ENCODE assay signal across 1 cellular context in the genomic region with DNA sequence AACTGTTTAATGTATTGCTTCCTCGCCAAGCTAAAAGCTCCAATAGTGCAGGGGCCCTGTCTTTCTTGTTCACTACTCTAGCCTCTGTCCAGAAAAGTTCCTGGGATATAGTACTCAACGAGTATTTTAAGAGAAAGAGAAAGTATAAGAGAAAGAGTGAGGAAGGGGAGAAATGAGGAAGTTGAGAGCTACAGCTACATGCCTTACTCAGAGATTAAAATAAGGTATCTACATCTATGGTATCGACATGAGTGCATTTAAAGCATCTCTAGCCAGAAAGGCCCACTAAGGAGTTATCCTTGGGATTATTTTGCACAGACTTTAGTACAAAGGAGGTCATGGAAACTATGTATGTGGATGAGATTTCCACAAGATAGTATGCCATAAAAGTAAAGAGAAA.
TF ChIP-seq lines count a peak whose summit lies in the region.

No MANE protein-coding gene starts in this region.

TF ChIP-seq in HepG2, 621 proteins besides CTCF, POLR2A, EP300 and RAD21 (continued from another document):
- TF ChIP-seq, protein P1, sequence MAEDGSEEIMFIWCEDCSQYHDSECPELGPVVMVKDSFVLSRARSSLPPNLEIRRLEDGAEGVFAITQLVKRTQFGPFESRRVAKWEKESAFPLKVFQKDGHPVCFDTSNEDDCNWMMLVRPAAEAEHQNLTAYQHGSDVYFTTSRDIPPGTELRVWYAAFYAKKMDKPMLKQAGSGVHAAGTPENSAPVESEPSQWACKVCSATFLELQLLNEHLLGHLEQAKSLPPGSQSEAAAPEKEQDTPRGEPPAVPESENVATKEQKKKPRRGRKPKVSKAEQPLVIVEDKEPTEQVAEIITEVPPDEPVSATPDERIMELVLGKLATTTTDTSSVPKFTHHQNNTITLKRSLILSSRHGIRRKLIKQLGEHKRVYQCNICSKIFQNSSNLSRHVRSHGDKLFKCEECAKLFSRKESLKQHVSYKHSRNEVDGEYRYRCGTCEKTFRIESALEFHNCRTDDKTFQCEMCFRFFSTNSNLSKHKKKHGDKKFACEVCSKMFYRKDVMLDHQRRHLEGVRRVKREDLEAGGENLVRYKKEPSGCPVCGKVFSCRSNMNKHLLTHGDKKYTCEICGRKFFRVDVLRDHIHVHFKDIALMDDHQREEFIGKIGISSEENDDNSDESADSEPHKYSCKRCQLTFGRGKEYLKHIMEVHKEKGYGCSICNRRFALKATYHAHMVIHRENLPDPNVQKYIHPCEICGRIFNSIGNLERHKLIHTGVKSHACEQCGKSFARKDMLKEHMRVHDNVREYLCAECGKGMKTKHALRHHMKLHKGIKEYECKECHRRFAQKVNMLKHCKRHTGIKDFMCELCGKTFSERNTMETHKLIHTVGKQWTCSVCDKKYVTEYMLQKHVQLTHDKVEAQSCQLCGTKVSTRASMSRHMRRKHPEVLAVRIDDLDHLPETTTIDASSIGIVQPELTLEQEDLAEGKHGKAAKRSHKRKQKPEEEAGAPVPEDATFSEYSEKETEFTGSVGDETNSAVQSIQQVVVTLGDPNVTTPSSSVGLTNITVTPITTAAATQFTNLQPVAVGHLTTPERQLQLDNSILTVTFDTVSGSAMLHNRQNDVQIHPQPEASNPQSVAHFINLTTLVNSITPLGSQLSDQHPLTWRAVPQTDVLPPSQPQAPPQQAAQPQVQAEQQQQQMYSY (CRISPR knock-in tag; IDR thresholded peaks at IDR 0.05): no peak
- TF ChIP-seq PPARG (CRISPR knock-in tag; conservative IDR thresholded peaks at IDR 0.05) (no peak), CENPX (CRISPR knock-in tag; IDR thresholded peaks at IDR 0.05) (no peak), ZNF354B (CRISPR knock-in tag; IDR thresholded peaks at IDR 0.05) (no peak), REL (CRISPR knock-in tag; conservative IDR thresholded peaks at IDR 0.05) (no peak), KAT2B (IDR thresholded peaks at IDR 0.05; ENCODE audit: borderline replicate concordance, low read depth, low read length) (no peak), FOXK2 (IDR thresholded peaks at IDR 0.05) (no peak)
TF ChIP-seq in HepG2: peak in this region for 0.
